Comparison of ENCODE assay signal across 2 cellular contexts in genomic region chr9:121323449-121324151, GRCh38.
TF ChIP-seq lines count a peak whose summit lies in the region.

No MANE protein-coding gene starts in this region.

TF ChIP-seq in A549, 52 proteins besides CTCF, POLR2A, EP300 and RAD21:
- TF ChIP-seq E2F6 (IDR thresholded peaks at IDR 0.05; ENCODE audit: borderline replicate concordance, low read depth) (no peak), MAFK (IDR thresholded peaks at IDR 0.05; ENCODE audit: partially characterized antibody) (peak; percentile 95)

TF ChIP-seq in HepG2, 621 proteins besides CTCF, POLR2A, EP300 and RAD21:
- TF ChIP-seq ZNF136 (CRISPR knock-in tag; IDR thresholded peaks at IDR 0.05; ENCODE audit: low read depth) (no peak), MAFF (IDR thresholded peaks at IDR 0.05; ENCODE audit: low read depth, low read length) (peak; percentile 90), MAFK (conservative IDR thresholded peaks at IDR 0.05 in 1 of 2, IDR thresholded peaks at IDR 0.05 in 1 of 2; ENCODE audit: low read length in 2 of 2) (peak; percentile 92 to 94), RARA (CRISPR knock-in tag; IDR thresholded peaks at IDR 0.05) (no peak)
